In the genomic region with DNA sequence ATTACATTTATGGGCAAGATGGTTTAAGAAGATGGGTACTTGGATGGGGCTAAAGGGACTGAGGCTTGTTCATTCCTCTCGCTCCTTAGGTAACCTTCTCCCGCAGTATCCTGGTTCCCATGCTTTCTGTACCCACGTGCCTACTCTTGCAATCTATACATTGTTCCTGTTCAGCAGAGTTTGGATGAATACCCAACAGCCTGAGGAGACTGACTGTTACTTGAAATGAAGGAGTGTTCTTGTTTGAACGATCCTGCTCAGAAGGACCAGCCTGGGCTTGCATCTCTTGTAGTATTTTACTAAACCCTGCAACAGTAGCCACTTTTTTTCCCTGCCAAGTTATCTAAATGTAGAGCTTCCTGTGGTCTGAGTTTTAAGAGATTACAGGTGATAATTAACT, we compare ENCODE assay signal across 36 cellular contexts. TPM values are rescaled to one million over a fixed set of nuclear protein-coding genes. Genes with fewer than 3 reads are reported as not detected.
"Had no signal": no experiment of that assay in that cellular context is flagged by ENCODE, and none has a peak within 500 bp of the region (broad histone marks: within the 10 kb centered on the region; RNA-seq: fewer than 3 reads in every experiment).

No MANE protein-coding gene starts in this region.

- H3K27me3 ChIP-seq: brain microvascular endothelial cell had no signal

- H3K36me3 ChIP-seq: brain microvascular endothelial cell had no signal

- FAIRE-seq: RCC 7860, TTC549 had no signal

- H3K9me3 Mint-ChIP-seq: activated T-cell treated with anti-CD3 and anti-CD28 coated beads, Interleukin-2, amount 50 U/mL, for 4 hours; activated T-helper 1 cell treated with anti-CD3 and anti-CD28 coated beads, Interleukin-12 subunit alpha, Interleukin-12 subunit beta, Interleukin-2, Interleukin-4 antibody, amounts not matched to agents 30 ng/mL and 10 ng/mL and 1 ng/mL, durations not matched to agents 14 hours and 24 hours and 36 hours; T-helper 1 cell treated with Interleukin-12 subunit alpha and Interleukin-12 subunit beta and Interleukin-4 antibody, amounts not matched to agents 30 μg/mL and 1 μg/mL, for 36 hours; T-helper 2 cell treated with Interferon-gamma antibody and Interleukin-4, amounts not matched to agents 5 μg/mL and 100 μg/mL, for 36 hours had no signal

- H3K4me2 ChIP-seq: KMS-11 had no signal

- ATAC-seq: activated CD4-positive, CD25-positive, alpha-beta regulatory T cell treated with anti-CD3 and anti-CD28 coated beads, Interleukin-2, amount 50 U/mL, for 24 hours; activated T-cell treated with anti-CD3 and anti-CD28 coated beads, Interleukin-2, amount 50 U/mL, for 4 hours; PC-3; WTC11 had no signal

- H3K27me3 Mint-ChIP-seq: activated CD4-positive, alpha-beta memory T cell treated with anti-CD3 and anti-CD28 coated beads for 36 hours; activated naive CD8-positive, alpha-beta T cell had no signal

- DNase-seq: activated CD4-positive, alpha-beta memory T cell treated with anti-CD3 and anti-CD28 coated beads for 36 hours; activated CD4-positive, alpha-beta T cell treated with anti-CD3 and anti-CD28 coated beads for 4 hours; activated CD4-positive, alpha-beta T cell treated with anti-CD3 and anti-CD28 coated beads, Interleukin-2, amount 50 U/mL, for 1 hour; activated CD8-positive, alpha-beta memory T cell treated with anti-CD3 and anti-CD28 coated beads, Interleukin-2, amount 50 U/mL, for 4 hours; activated gamma-delta T cell treated with Interleukin-2 at 50 U/mL for 16 hours; activated naive CD4-positive, alpha-beta T cell treated with anti-CD3 and anti-CD28 coated beads for 36 hours; activated T-cell treated with anti-CD3 and anti-CD28 coated beads for 4 hours; activated T-cell treated with anti-CD3 and anti-CD28 coated beads, Interleukin-2, amount 50 U/mL, for 4 hours; amniotic stem cell; aorta; brain microvascular endothelial cell; NCI-H1092 treated with DMSO at 0.1 percent for 48 hours; NCI-H1417; NCI-H146; NCI-H187; NCI-H2029 treated with DMSO at 0.1 percent for 48 hours; NCI-H2107; NCI-H2171; NCI-H510A; NCI-H526; NCI-H748 treated with DMSO at 0.1 percent for 48 hours; NK-92 treated with Interleukin-12 subunit alpha and Interleukin-12 subunit beta, amount 100 ng/mL, for 24 hours; PC-3; Right ventricle myocardium superior had no signal

- H3K27ac ChIP-seq: brain microvascular endothelial cell, KMS-11, RWPE1 had no signal

- H3K36me3 Mint-ChIP-seq: activated CD4-positive, alpha-beta memory T cell treated with anti-CD3 and anti-CD28 coated beads for 36 hours; WTC11 had no signal

- H3K4me3 Mint-ChIP-seq: activated CD4-positive, alpha-beta memory T cell treated with anti-CD3 and anti-CD28 coated beads for 36 hours; activated naive CD4-positive, alpha-beta T cell treated with anti-CD3 and anti-CD28 coated beads for 36 hours; activated naive CD8-positive, alpha-beta T cell; activated T-cell treated with anti-CD3 and anti-CD28 coated beads, Interleukin-2, amount 50 U/mL, for 4 hours; activated T-helper 1 cell treated with anti-CD3 and anti-CD28 coated beads, Interleukin-12 subunit alpha, Interleukin-12 subunit beta, Interleukin-2, Interleukin-4 antibody, amounts not matched to agents 30 ng/mL and 10 ng/mL and 1 ng/mL, durations not matched to agents 14 hours and 24 hours and 36 hours; T-helper 1 cell treated with Interleukin-12 subunit alpha and Interleukin-12 subunit beta and Interleukin-4 antibody, amounts not matched to agents 30 μg/mL and 1 μg/mL, for 36 hours; T-helper 2 cell treated with Interferon-gamma antibody and Interleukin-4, amounts not matched to agents 5 μg/mL and 100 μg/mL, for 36 hours; WTC11 had no signal

- H3K4me1 Mint-ChIP-seq: WTC11 had no signal

- H3K27ac Mint-ChIP-seq: activated CD4-positive, alpha-beta memory T cell treated with anti-CD3 and anti-CD28 coated beads for 36 hours; activated naive CD4-positive, alpha-beta T cell treated with anti-CD3 and anti-CD28 coated beads for 36 hours; activated naive CD8-positive, alpha-beta T cell; activated T-helper 1 cell treated with anti-CD3 and anti-CD28 coated beads, Interleukin-12 subunit alpha, Interleukin-12 subunit beta, Interleukin-2, Interleukin-4 antibody, amounts not matched to agents 30 ng/mL and 10 ng/mL and 1 ng/mL, durations not matched to agents 14 hours and 24 hours and 36 hours; T-helper 1 cell treated with Interleukin-12 subunit alpha and Interleukin-12 subunit beta and Interleukin-4 antibody, amounts not matched to agents 30 μg/mL and 1 μg/mL, for 36 hours; T-helper 2 cell treated with Interferon-gamma antibody and Interleukin-4, amounts not matched to agents 5 μg/mL and 100 μg/mL, for 36 hours; WTC11 had no signal

RNA-seq across cellular contexts. Expression of a gene that starts 33.7 kb away (rescaled TPM):
- total RNA-seq: activated CD4-positive, alpha-beta memory T cell treated with anti-CD3 and anti-CD28 coated beads for 36 hours; activated naive CD4-positive, alpha-beta T cell treated with anti-CD3 and anti-CD28 coated beads for 36 hours; activated T-helper 1 cell treated with anti-CD3 and anti-CD28 coated beads, Interleukin-12 subunit alpha, Interleukin-12 subunit beta, Interleukin-2, Interleukin-4 antibody, amounts not matched to agents 30 ng/mL and 10 ng/mL and 1 ng/mL, durations not matched to agents 14 hours and 24 hours and 36 hours; cardiac septum; LHCN-M2; PC-3; Right ventricle myocardium superior had no signal

RNA-seq across cellular contexts. Expression of a gene that starts 38.0 kb away (rescaled TPM):
- total RNA-seq: activated CD4-positive, alpha-beta memory T cell treated with anti-CD3 and anti-CD28 coated beads for 36 hours; activated naive CD4-positive, alpha-beta T cell treated with anti-CD3 and anti-CD28 coated beads for 36 hours; activated T-cell treated with anti-CD3 and anti-CD28 coated beads, Interleukin-2, amount 50 U/mL, for 4 hours; activated T-helper 1 cell treated with anti-CD3 and anti-CD28 coated beads, Interleukin-12 subunit alpha, Interleukin-12 subunit beta, Interleukin-2, Interleukin-4 antibody, amounts not matched to agents 30 ng/mL and 10 ng/mL and 1 ng/mL, durations not matched to agents 14 hours and 24 hours and 36 hours; cardiac septum; LHCN-M2; PC-3; WTC11 had no signal
